In genomic region chr7:154231732-154232131, GRCh38 we compare ENCODE assay signal across 19 cellular contexts.
DNase-seq lines count a peak whose midpoint lies in the region; ATAC-seq and TF ChIP-seq lines count a peak whose summit lies in the region.
"Had no signal": no experiment of that assay in that cellular context is flagged by ENCODE, and none has a peak within 500 bp of the region (broad histone marks: within the 10 kb centered on the region; RNA-seq: fewer than 3 reads in every experiment).

No MANE protein-coding gene starts in this region.

- no peak overlapping the region for H2AFZ ChIP-seq in DND-41 (ENCODE audit: low read depth, low read length)
- H2AFZ ChIP-seq: parathyroid adenoma had no signal

- H3K36me3 ChIP-seq in DND-41 (ENCODE audit: insufficient read depth, low read length) (no peaks in the 10 kb centered on the region), SJCRH30 (no peaks in the 10 kb centered on the region), psoas muscle (ENCODE audit: insufficient read depth in 1 of 2, low read depth in 1 of 2) (no peaks in the 10 kb centered on the region)
- H3K36me3 ChIP-seq: heart right ventricle, tibial artery had no signal

- H3K9me3 ChIP-seq in DND-41 (ENCODE audit: insufficient read depth, low read length, severe bottlenecking) = no peaks in the 10 kb centered on the region
- no peaks in the 10 kb centered on the region for H3K9me3 ChIP-seq in SJCRH30 (replicated peaks)
- no peaks in the 10 kb centered on the region for H3K9me3 ChIP-seq in psoas muscle

- TF ChIP-seq CTCF in DND-41 (IDR thresholded peaks at IDR 0.05; ENCODE audit: borderline replicate concordance, extremely low read depth, low read length, poor library complexity, severe bottlenecking) (no peak), psoas muscle (IDR thresholded peaks at IDR 0.05) (no peak)

- no peaks in the 10 kb centered on the region for H4K20me1 ChIP-seq in DND-41 (ENCODE audit: insufficient read depth, low read length)

- intact Hi-C loops in psoas muscle (cut with DNase I) = no loop called here

- no peaks in the 10 kb centered on the region for H3K27me3 ChIP-seq in DND-41 (ENCODE audit: insufficient read depth, low read length, poor library complexity)
- no peaks in the 10 kb centered on the region for H3K27me3 ChIP-seq in SJCRH30
- H3K27me3 ChIP-seq in psoas muscle (ENCODE audit: insufficient read depth in 3 of 3, low read length in 2 of 3) = no peaks in the 10 kb centered on the region
- H3K27me3 ChIP-seq: heart right ventricle, tibial artery had no signal

- H3K4me2 ChIP-seq in DND-41 (ENCODE audit: insufficient read depth, low read length) = no peak overlapping the region

- no peaks in the 10 kb centered on the region for H3K79me2 ChIP-seq in DND-41 (ENCODE audit: insufficient read depth, low read length)
- H3K79me2 ChIP-seq: parathyroid adenoma had no signal

- H3K27ac ChIP-seq in DND-41 (ENCODE audit: low read length) (no peak overlapping the region), SJCRH30 (no peak overlapping the region), psoas muscle (no peak overlapping the region)
- H3K27ac ChIP-seq: heart right ventricle, parathyroid adenoma, tibial artery had no signal

- no peak overlapping the region for H3K9ac ChIP-seq in DND-41 (ENCODE audit: low read depth, low read length)
- H3K9ac ChIP-seq: parathyroid adenoma had no signal

- DNase-seq in DND-41 (peak; percentile 49), HK-2 (ENCODE audit: unreplicated experiment) (peak; percentile 7), SJCRH30 (peak; percentile 26 to 61), iPS-NIHi11 (ENCODE audit: low spot score) (peak; percentile 54), kidney tubule cell (ENCODE audit: low spot score) (no peak), psoas muscle (no peak), NCI-H2227 (lab: John Stamatoyannopoulos, UW; ENCODE audit: unreplicated experiment) (no peak), putamen (ENCODE audit: low spot score) (no peak)
- DNase-seq: activated CD4-positive, alpha-beta T cell treated with anti-CD3 and anti-CD28 coated beads, Interleukin-2, amount 50 U/mL, for 1 hour; activated T-cell treated with anti-CD3 and anti-CD28 coated beads, Interleukin-2, amount 50 U/mL, for 4 hours; Calu3; heart right ventricle; NCI-H2227 treated with DMSO at 0.1 percent for 48 hours; SIG-M5; small intestine; T1000; tibial artery had no signal

- no peak overlapping the region for H3K4me3 ChIP-seq in DND-41 (ENCODE audit: low read depth in 1 of 2, low read length in 2 of 2)
- H3K4me3 ChIP-seq in SJCRH30 = no peak overlapping the region
- no peak overlapping the region for H3K4me3 ChIP-seq in psoas muscle
- H3K4me3 ChIP-seq: heart right ventricle, tibial artery had no signal

- ATAC-seq in DND-41 (ENCODE audit: insufficient read depth, low read depth) = peak; percentile 65; the same call in 2 of the 3 replicates
- ATAC-seq in psoas muscle = no peak
- ATAC-seq: activated T-cell treated with anti-CD3 and anti-CD28 coated beads, Interleukin-2, amount 50 U/mL, for 4 hours; heart right ventricle; stimulated activated memory B cell treated with anti-CD40 and anti-IgM and Interleukin-4, amounts not matched to agents 10 μg/mL and 1 μg/mL and 100 μg/mL, for 72 hours had no signal

- 33 to 39% (median 38%) methylated on average over 6 of the region's 6 CpGs for whole genome bisulfite sequencing in psoas muscle, 3 donors

- H3K4me1 ChIP-seq in DND-41 (ENCODE audit: insufficient read depth, low read length) = no peaks in the 10 kb centered on the region
- no peaks in the 10 kb centered on the region for H3K4me1 ChIP-seq in SJCRH30
- no peaks in the 10 kb centered on the region for H3K4me1 ChIP-seq in psoas muscle
- H3K4me1 ChIP-seq: heart right ventricle, tibial artery had no signal

Comparison
In these comparisons a context has a peak if more than half of its experiments do, and no peak if none do; other contexts are left out.
1. DNase-seq: peak in DND-41 (single experiment), HK-2 (single experiment), SJCRH30 (2 of 2) and iPS-NIHi11 (single experiment); none in kidney tubule cell (single experiment), psoas muscle (0 of 2), NCI-H2227 (single experiment) and putamen (single experiment).